8 cellular contexts compared by ENCODE assay signal in genomic region chr21:29499734-29500343, GRCh38.
DNase-seq lines count a peak whose midpoint lies in the region; ATAC-seq, FAIRE-seq and TF ChIP-seq lines count a peak whose summit lies in the region.

No MANE protein-coding gene starts in this region.

- DNase-seq in AG08396 (ENCODE audit: low spot score) = peak; percentile 26
- peak; percentile 53 for DNase-seq in NCI-H748 (lab: John Stamatoyannopoulos, UW; ENCODE audit: unreplicated experiment)
- DNase-seq in H1 (ENCODE audit: low read depth in 1 of 2, low spot score in 2 of 2) = peak; percentile 63 to 78
- peak; percentile 36 for DNase-seq in putamen (ENCODE audit: low spot score)
- no peak for DNase-seq in NCI-H1930 (lab: John Stamatoyannopoulos, UW)
- DNase-seq in omental fat pad (ENCODE audit: low spot score) = no peak
- DNase-seq in T-helper 2 cell treated with Interferon-gamma antibody and Interleukin-4, amounts not matched to agents 5 μg/mL and 100 μg/mL, for 36 hours (ENCODE audit: low spot score) = no peak

- no peaks in the 10 kb centered on the region for H3K36me3 ChIP-seq in H1 (ENCODE audit: control insufficient read depth in 2 of 4, insufficient read depth in 4 of 4, low read length in 3 of 4)

- POLR2A ChIA-PET in H1 (lab: Charles Lee; ENCODE audit: partially characterized antibody) = no interaction called here

- H3K4me3 ChIP-seq in H1 (ENCODE audit: extremely low read depth in 1 of 4, insufficient read depth in 2 of 4, low read depth in 3 of 4, low read length in 4 of 4) = no peak overlapping the region

- no peaks in the 10 kb centered on the region for H3K36me3 Mint-ChIP-seq in T-helper 2 cell treated with Interferon-gamma antibody and Interleukin-4, amounts not matched to agents 5 μg/mL and 100 μg/mL, for 36 hours (ENCODE audit: low read depth)

- no peak overlapping the region for H2AFZ ChIP-seq in H1 (ENCODE audit: low read length)

- no peak overlapping the region for H4K8ac ChIP-seq in H1 (ENCODE audit: extremely low read depth, insufficient read depth, low read length)

- no peaks in the 10 kb centered on the region for H3K79me2 ChIP-seq in H1 (ENCODE audit: control insufficient read depth in 1 of 2, insufficient read depth in 2 of 2, low read length in 2 of 2)

- no peak overlapping the region for H3K56ac ChIP-seq in H1 (replicated peaks; ENCODE audit: insufficient read length, low read depth, low read length)

- no peak overlapping the region for H3K4me3 Mint-ChIP-seq in T-helper 2 cell treated with Interferon-gamma antibody and Interleukin-4, amounts not matched to agents 5 μg/mL and 100 μg/mL, for 36 hours

- no peak overlapping the region for H3K27ac Mint-ChIP-seq in T-helper 2 cell treated with Interferon-gamma antibody and Interleukin-4, amounts not matched to agents 5 μg/mL and 100 μg/mL, for 36 hours

- H3K27ac ChIP-seq in H1 (ENCODE audit: low read depth, low read length) = no peak overlapping the region

- H2BK20ac ChIP-seq in H1 (ENCODE audit: low read length) = no peak overlapping the region

- TF ChIP-seq RAD21 in H1 (IDR thresholded peaks at IDR 0.05 in 1 of 2, conservative IDR thresholded peaks at IDR 0.05 in 1 of 2; ENCODE audit: low read depth in 2 of 2, low read length in 2 of 2) = peak in 1 of 2 experiments; percentile 82

- H3K27me3 Mint-ChIP-seq in T-helper 2 cell treated with Interferon-gamma antibody and Interleukin-4, amounts not matched to agents 5 μg/mL and 100 μg/mL, for 36 hours (ENCODE audit: low read depth) = no peaks in the 10 kb centered on the region

- ATAC-seq in omental fat pad (ENCODE audit: low FRiP score) = no peak

- no peak overlapping the region for H2BK12ac ChIP-seq in H1 (ENCODE audit: low read depth, low read length)

- no peak overlapping the region for H4K91ac ChIP-seq in H1 (replicated peaks; ENCODE audit: insufficient read length, low read length)

- no peaks in the 10 kb centered on the region for H3K4me1 ChIP-seq in H1 (replicated peaks in 1 of 4; ENCODE audit: control insufficient read depth in 3 of 4, insufficient read depth in 4 of 4, low read length in 3 of 4)

- H3K23me2 ChIP-seq in H1 (ENCODE audit: low read depth, low read length) = no peaks in the 10 kb centered on the region

- peaks cover 6% of the 10 kb centered on the region for H3K9me3 Mint-ChIP-seq in T-helper 2 cell treated with Interferon-gamma antibody and Interleukin-4, amounts not matched to agents 5 μg/mL and 100 μg/mL, for 36 hours

- H3K9ac ChIP-seq in H1 (replicated peaks in 1 of 4; ENCODE audit: extremely low read depth in 1 of 4, low read depth in 3 of 4, low read length in 3 of 4) = no peak overlapping the region

- H3K14ac ChIP-seq in H1 (ENCODE audit: insufficient read length) = no peak overlapping the region

- no peak overlapping the region for H3K23ac ChIP-seq in H1 (ENCODE audit: insufficient read length)

- no peaks in the 10 kb centered on the region for H3K79me1 ChIP-seq in H1 (ENCODE audit: low read depth, low read length)

- CTCF ChIA-PET in H1 (lab: Charles Lee; ENCODE audit: partially characterized antibody) = interaction anchor here (0.6 to 2.8 kb wide), 26 partner anchors 11 to 536 kb away, joined by 3 to 17 read pairs (median 4); no protein-coding TSS in a partner anchor

- FAIRE-seq in H1 (lab: Jason Lieb, UNC) = peak; percentile 73

- H3K18ac ChIP-seq in H1 (ENCODE audit: extremely low read depth, low read length) = no peak overlapping the region

- no peak overlapping the region for H2BK15ac ChIP-seq in H1 (ENCODE audit: low read length)

- TF ChIP-seq CTCF in GM12872 (IDR thresholded peaks at IDR 0.05; ENCODE audit: insufficient read depth, low read depth, low read length) = peak; percentile 65
- TF ChIP-seq CTCF in H1 (IDR thresholded peaks at IDR 0.05; ENCODE audit: control extremely low read depth in 1 of 3, insufficient read depth in 1 of 3, low read depth in 1 of 3, low read length in 3 of 3) = peak; percentile 82 to 93 (median 93)
- no peak for TF ChIP-seq CTCF in omental fat pad (IDR thresholded peaks at IDR 0.05)

- H2BK5ac ChIP-seq in H1 (ENCODE audit: low read depth, low read length) = no peak overlapping the region

- H4K5ac ChIP-seq in H1 (ENCODE audit: insufficient read length, low read depth, low read length) = no peak overlapping the region

- WGBS in H1 (ENCODE audit: extremely low coverage in 1 of 2, insufficient coverage in 1 of 2, insufficient read length in 1 of 2, insufficient replicate concordance in 2 of 2, low coverage in 1 of 2, low lambda C conversion rate in 2 of 2, missing lambda C conversion rate in 1 of 2), 2 experiments = 72% methylated on average over 7 of the region's 10 CpGs; no CpG with 5 or more reads in 1 of the 2 experiments

- H3K4ac ChIP-seq in H1 (replicated peaks; ENCODE audit: insufficient read length, low read depth, low read length) = no peak overlapping the region

- no peak for TF ChIP-seq POLR2A in H1 (IDR thresholded peaks at IDR 0.05; ENCODE audit: control extremely low read depth in 1 of 2, low read depth in 2 of 2, low read length in 2 of 2)

- H2BK120ac ChIP-seq in H1 (replicated peaks; ENCODE audit: low read depth, low read length) = no peak overlapping the region

- no peaks in the 10 kb centered on the region for H3K4me1 Mint-ChIP-seq in T-helper 2 cell treated with Interferon-gamma antibody and Interleukin-4, amounts not matched to agents 5 μg/mL and 100 μg/mL, for 36 hours (ENCODE audit: low read depth)

- no peaks in the 10 kb centered on the region for H4K20me1 ChIP-seq in H1 (replicated peaks in 1 of 2; ENCODE audit: control insufficient read depth in 1 of 2, insufficient read depth in 2 of 2, low read length in 2 of 2)

- H3K27me3 ChIP-seq in H1 (replicated peaks in 1 of 4; ENCODE audit: control insufficient read depth in 3 of 4, extremely low read depth in 1 of 4, insufficient read depth in 3 of 4, low read length in 3 of 4) = no peaks in the 10 kb centered on the region

- peaks cover 0 to 4% of the 10 kb centered on the region in 2 experiments; a peak in 2 of 4 replicates for H3K9me3 ChIP-seq in H1 (ENCODE audit: insufficient read depth in 2 of 2, low read depth in 1 of 2, low read length in 1 of 2)

- no peak overlapping the region for H3K4me2 ChIP-seq in H1 (ENCODE audit: insufficient read depth in 1 of 2, low read depth in 2 of 2, low read length in 2 of 2)

- TF ChIP-seq EP300 in H1 (IDR thresholded peaks at IDR 0.05; ENCODE audit: borderline replicate concordance in 1 of 2, low read depth in 2 of 2, low read length in 2 of 2) = no peak

- no peak overlapping the region for H2AK5ac ChIP-seq in H1 (ENCODE audit: low read depth, low read length)

TF ChIP-seq in H1, 55 proteins besides CTCF, POLR2A, EP300 and RAD21:
- TF ChIP-seq KDM1A (IDR thresholded peaks at IDR 0.05; ENCODE audit: borderline replicate concordance, low read length) = 0 out of 2 replicates have a peak, but pooled peaks have one; percentile 12
- TF ChIP-seq CBX8 (IDR thresholded peaks at IDR 0.05; ENCODE audit: borderline replicate concordance, low read depth, low read length) = no peak
- no peak for TF ChIP-seq E2F6 (IDR thresholded peaks at IDR 0.05)
- peak; percentile 78 for TF ChIP-seq YY1 (IDR thresholded peaks at IDR 0.05; ENCODE audit: low read depth, low read length)
TF ChIP-seq in H1: peak in this region for 2.

Comparison
In these comparisons a context has a peak if more than half of its experiments do, and no peak if none do; other contexts are left out.
1. DNase-seq: peak in AG08396 (single experiment), NCI-H748 (single experiment), H1 (2 of 2) and putamen (single experiment); none in NCI-H1930 (0 of 2), omental fat pad (single experiment) and T-helper 2 cell treated with Interferon-gamma antibody and Interleukin-4, amounts not matched to agents 5 μg/mL and 100 μg/mL, for 36 hours (single experiment).
2. CTCF ChIP-seq: peak in GM12872 (single experiment) and H1 (3 of 3); none in omental fat pad (0 of 3).